7 cellular contexts compared by ENCODE assay signal in the genomic region with DNA sequence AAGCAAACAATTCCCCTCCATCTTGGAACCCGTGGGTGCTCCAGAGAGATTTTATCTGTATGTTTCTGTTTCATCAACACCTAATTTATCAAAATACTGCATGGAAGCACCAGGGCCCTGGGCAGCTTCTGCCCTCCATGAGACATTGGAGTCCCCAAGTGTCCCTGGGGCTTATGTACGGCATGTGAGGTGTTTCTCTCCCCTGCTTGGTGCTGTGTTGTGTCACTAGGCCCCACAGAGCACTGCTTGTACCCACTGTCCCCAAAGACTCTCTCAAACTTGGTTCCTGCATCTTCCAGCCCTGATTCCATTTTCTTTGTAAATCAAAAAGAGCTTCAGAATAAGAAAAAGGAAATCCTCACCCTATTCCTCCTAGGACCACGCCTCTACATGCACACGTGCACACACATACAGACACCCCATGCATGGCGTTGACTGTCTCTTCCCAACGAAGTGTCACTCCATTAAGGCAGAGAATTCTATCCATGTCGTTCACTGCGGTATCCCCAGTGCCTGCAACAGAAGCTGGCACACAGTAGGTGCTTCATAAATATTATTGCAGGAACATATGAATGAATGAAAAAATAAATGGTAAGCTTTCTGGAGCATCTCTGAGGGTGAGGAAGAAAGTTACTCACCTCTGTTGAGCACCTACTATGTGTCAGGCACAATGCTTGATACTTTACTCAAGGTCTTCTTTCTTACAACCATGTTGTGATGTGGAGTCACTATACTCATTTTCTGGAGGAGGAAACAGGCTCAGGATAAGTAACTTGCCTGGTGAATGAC.
"Had no signal": no experiment of that assay in that cellular context is flagged by ENCODE, and none has a peak within 500 bp of the region (broad histone marks: within the 10 kb centered on the region; RNA-seq: fewer than 3 reads in every experiment).

No MANE protein-coding gene starts in this region.

- H3K4me2 ChIP-seq: KMS-11 had no signal

- DNase-seq: GOT3, H9, HCEC 1CT, IMR-90, KBM-7 had no signal

- H3K4me3 Mint-ChIP-seq: H9 had no signal

- H3K27ac Mint-ChIP-seq: H9 had no signal

- H3K27ac ChIP-seq: HL-60, KMS-11 had no signal

- H3K9me3 Mint-ChIP-seq: H9 had no signal
